ENCODE assay signal across 8 cellular contexts in genomic region chr11:117876049-117876340, GRCh38. TPM values are rescaled to one million over a fixed set of nuclear protein-coding genes. Genes with fewer than 3 reads are reported as not detected.
DNase-seq lines count a peak whose midpoint lies in the region; ATAC-seq and TF ChIP-seq lines count a peak whose summit lies in the region.

No MANE protein-coding gene starts in this region.

- H3K36me3 ChIP-seq in iPS-15b (ENCODE audit: control insufficient read depth, insufficient read depth, low read length), result no peaks in the 10 kb centered on the region

- peak overlapping the region; percentile 93 for H3K4me3 ChIP-seq in iPS-15b (ENCODE audit: low read depth, low read length)
- H3K4me3 ChIP-seq in skin epidermis, result peak overlapping the region; percentile 28 to 55 (median 43)

- no peak for TF ChIP-seq CTCF in activated CD8-positive, alpha-beta T cell treated with anti-CD3 and anti-CD28 coated beads for 36 hours (IDR thresholded peaks at IDR 0.05)

- CTCF ChIA-PET in activated CD8-positive, alpha-beta T cell treated with anti-CD3 and anti-CD28 coated beads for 36 hours (lab: Charles Lee), result interaction anchor here (2.6 to 2.8 kb wide), 2 partner anchors 68 to 71 kb away, joined by 9 to 15 read pairs; no protein-coding TSS in a partner anchor

- ATAC-seq in activated CD8-positive, alpha-beta T cell treated with anti-CD3 and anti-CD28 coated beads for 36 hours, result no peak
- ATAC-seq in HG03354 (IDR thresholded peaks at IDR 0.05; ENCODE audit: poor library complexity, severe bottlenecking, unreplicated experiment), result no peak

- H3K4me3 Mint-ChIP-seq in activated CD8-positive, alpha-beta T cell treated with anti-CD3 and anti-CD28 coated beads for 36 hours, result peak overlapping the region; percentile 71

- H3K4me1 Mint-ChIP-seq in activated CD8-positive, alpha-beta T cell treated with anti-CD3 and anti-CD28 coated beads for 36 hours (ENCODE audit: low read depth), result peaks cover 20% of the 10 kb centered on the region

- H3K9me3 ChIP-seq in iPS-15b (ENCODE audit: control insufficient read depth, insufficient read depth, low read length), result no peaks in the 10 kb centered on the region

- H3K9me3 Mint-ChIP-seq in activated CD8-positive, alpha-beta T cell treated with anti-CD3 and anti-CD28 coated beads for 36 hours, result no peaks in the 10 kb centered on the region

- H3K9ac ChIP-seq in iPS-15b (ENCODE audit: low read depth, low read length), result peak overlapping the region; percentile 47

- peak; percentile 71 for DNase-seq in DMS79 treated with DMSO at 0.1 percent for 48 hours (lab: John Stamatoyannopoulos, UW)
- DNase-seq in DMS79 (lab: John Stamatoyannopoulos, UW), result no peak
- DNase-seq in activated CD8-positive, alpha-beta T cell treated with anti-CD3 and anti-CD28 coated beads for 36 hours, result no peak
- no peak for DNase-seq in DMS114 treated with DMSO at 0.1 percent for 48 hours (lab: John Stamatoyannopoulos, UW; ENCODE audit: unreplicated experiment)
- DNase-seq in NCI-H446 (lab: John Stamatoyannopoulos, UW), result no peak

- H3K27me3 ChIP-seq in iPS-15b (ENCODE audit: control insufficient read depth, insufficient read depth, low read length), result peaks cover 31% of the 10 kb centered on the region

- peaks cover 15% of the 10 kb centered on the region for H3K4me1 ChIP-seq in iPS-15b (ENCODE audit: control insufficient read depth, insufficient read depth, low read length)

- peaks cover 50% of the 10 kb centered on the region for H3K27me3 Mint-ChIP-seq in activated CD8-positive, alpha-beta T cell treated with anti-CD3 and anti-CD28 coated beads for 36 hours

- H3K36me3 Mint-ChIP-seq in activated CD8-positive, alpha-beta T cell treated with anti-CD3 and anti-CD28 coated beads for 36 hours (ENCODE audit: low read depth), result no peaks in the 10 kb centered on the region

- peak overlapping the region in 5 of 21 experiments; percentile 5 to 62 (median 50) for H3K27ac ChIP-seq in skin epidermis

- POLR2A ChIA-PET in activated CD8-positive, alpha-beta T cell treated with anti-CD3 and anti-CD28 coated beads for 36 hours (lab: Charles Lee), result interaction anchor here (0.7 kb wide), 1 partner anchor 250 kb away, joined by 4 read pairs; no protein-coding TSS in a partner anchor

- intact Hi-C loops in activated CD8-positive, alpha-beta T cell treated with anti-CD3 and anti-CD28 coated beads for 36 hours (cut with micrococcal nuclease), result no loop called here

- H3K27ac Mint-ChIP-seq in activated CD8-positive, alpha-beta T cell treated with anti-CD3 and anti-CD28 coated beads for 36 hours, result peak overlapping the region; percentile 32

RNA-seq across cellular contexts. Expression of gene FXYD6, which starts 0.5 kb away (rescaled TPM):
- total RNA-seq in activated CD8-positive, alpha-beta T cell treated with anti-CD3 and anti-CD28 coated beads for 36 hours, result not detected

RNA-seq across cellular contexts. Expression of gene FXYD2, which starts 51.5 kb away (rescaled TPM):
- total RNA-seq in activated CD8-positive, alpha-beta T cell treated with anti-CD3 and anti-CD28 coated beads for 36 hours, result 1 to 10 TPM; 6.7 to 7.2 TPM

RNA-seq across cellular contexts. Expression of gene TMPRSS13, which starts 53.2 kb away (rescaled TPM):
- total RNA-seq in activated CD8-positive, alpha-beta T cell treated with anti-CD3 and anti-CD28 coated beads for 36 hours, result 1 to 10 TPM; 3.5 to 4.7 TPM
